In the genomic region with DNA sequence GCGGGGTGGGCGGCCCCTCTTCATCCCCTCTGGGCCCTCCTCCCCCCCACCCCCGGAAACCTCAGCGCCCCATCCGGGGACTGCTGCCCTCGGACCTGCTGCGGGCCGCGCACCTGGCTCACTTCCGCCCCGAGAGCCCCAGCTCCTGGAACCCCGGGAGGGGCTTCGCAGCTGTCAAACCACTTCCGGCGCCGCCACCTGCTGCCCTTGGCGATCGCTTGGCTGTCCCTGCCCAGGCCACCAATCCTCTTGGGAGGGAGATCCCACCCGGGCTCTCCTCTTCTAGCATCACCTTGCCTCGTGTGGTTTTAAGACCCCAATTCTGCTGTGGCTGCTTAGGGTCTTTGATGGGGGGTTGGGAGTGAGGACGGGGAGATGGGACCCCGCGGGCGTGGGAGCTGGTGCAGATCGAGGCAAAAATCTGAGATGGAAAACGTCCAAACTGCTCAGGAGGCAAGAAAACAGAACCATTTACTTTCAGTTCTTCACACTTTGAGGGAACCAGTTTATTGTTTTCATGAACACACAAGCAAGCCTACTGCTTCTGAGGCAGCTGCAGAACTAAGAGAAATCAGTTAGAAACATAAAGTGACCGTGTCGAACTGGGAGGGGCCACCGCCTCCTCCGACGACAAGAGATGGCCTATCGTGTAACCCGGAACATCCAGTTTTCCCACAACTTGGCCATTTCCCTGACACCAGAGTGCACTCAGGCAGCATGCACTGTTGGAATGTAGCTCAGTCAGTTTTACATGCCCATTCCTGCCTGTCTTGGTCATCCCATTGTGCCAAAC, we compare ENCODE assay signal across 1 cellular context.
TF ChIP-seq lines count a peak whose summit lies in the region.

No MANE protein-coding gene starts in this region.

TF ChIP-seq in GM23338, 12 proteins besides CTCF, POLR2A, EP300 and RAD21 (continued from another document):
- TF ChIP-seq, protein P1, sequence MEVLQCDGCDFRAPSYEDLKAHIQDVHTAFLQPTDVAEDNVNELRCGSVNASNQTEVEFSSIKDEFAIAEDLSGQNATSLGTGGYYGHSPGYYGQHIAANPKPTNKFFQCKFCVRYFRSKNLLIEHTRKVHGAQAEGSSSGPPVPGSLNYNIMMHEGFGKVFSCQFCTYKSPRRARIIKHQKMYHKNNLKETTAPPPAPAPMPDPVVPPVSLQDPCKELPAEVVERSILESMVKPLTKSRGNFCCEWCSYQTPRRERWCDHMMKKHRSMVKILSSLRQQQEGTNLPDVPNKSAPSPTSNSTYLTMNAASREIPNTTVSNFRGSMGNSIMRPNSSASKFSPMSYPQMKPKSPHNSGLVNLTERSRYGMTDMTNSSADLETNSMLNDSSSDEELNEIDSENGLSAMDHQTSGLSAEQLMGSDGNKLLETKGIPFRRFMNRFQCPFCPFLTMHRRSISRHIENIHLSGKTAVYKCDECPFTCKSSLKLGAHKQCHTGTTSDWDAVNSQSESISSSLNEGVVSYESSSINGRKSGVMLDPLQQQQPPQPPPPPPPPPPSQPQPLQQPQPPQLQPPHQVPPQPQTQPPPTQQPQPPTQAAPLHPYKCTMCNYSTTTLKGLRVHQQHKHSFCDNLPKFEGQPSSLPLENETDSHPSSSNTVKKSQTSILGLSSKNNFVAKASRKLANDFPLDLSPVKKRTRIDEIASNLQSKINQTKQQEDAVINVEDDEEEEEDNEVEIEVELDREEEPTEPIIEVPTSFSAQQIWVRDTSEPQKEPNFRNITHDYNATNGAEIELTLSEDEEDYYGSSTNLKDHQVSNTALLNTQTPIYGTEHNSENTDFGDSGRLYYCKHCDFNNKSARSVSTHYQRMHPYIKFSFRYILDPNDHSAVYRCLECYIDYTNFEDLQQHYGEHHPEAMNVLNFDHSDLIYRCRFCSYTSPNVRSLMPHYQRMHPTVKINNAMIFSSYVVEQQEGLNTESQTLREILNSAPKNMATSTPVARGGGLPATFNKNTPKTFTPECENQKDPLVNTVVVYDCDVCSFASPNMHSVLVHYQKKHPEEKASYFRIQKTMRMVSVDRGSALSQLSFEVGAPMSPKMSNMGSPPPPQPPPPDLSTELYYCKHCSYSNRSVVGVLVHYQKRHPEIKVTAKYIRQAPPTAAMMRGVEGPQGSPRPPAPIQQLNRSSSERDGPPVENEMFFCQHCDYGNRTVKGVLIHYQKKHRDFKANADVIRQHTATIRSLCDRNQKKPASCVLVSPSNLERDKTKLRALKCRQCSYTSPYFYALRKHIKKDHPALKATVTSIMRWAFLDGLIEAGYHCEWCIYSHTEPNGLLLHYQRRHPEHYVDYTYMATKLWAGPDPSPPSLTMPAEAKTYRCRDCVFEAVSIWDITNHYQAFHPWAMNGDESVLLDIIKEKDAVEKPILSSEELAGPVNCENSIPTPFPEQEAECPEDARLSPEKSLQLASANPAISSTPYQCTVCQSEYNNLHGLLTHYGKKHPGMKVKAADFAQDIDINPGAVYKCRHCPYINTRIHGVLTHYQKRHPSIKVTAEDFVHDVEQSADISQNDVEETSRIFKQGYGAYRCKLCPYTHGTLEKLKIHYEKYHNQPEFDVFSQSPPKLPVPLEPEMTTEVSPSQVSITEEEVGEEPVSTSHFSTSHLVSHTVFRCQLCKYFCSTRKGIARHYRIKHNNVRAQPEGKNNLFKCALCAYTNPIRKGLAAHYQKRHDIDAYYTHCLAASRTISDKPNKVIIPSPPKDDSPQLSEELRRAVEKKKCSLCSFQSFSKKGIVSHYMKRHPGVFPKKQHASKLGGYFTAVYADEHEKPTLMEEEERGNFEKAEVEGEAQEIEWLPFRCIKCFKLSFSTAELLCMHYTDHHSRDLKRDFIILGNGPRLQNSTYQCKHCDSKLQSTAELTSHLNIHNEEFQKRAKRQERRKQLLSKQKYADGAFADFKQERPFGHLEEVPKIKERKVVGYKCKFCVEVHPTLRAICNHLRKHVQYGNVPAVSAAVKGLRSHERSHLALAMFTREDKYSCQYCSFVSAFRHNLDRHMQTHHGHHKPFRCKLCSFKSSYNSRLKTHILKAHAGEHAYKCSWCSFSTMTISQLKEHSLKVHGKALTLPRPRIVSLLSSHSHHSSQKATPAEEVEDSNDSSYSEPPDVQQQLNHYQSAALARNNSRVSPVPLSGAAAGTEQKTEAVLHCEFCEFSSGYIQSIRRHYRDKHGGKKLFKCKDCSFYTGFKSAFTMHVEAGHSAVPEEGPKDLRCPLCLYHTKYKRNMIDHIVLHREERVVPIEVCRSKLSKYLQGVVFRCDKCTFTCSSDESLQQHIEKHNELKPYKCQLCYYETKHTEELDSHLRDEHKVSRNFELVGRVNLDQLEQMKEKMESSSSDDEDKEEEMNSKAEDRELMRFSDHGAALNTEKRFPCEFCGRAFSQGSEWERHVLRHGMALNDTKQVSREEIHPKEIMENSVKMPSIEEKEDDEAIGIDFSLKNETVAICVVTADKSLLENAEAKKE (CRISPR knock-in tag; IDR thresholded peaks at IDR 0.05) = no peak
